8 cellular contexts compared by ENCODE assay signal in the genomic region with DNA sequence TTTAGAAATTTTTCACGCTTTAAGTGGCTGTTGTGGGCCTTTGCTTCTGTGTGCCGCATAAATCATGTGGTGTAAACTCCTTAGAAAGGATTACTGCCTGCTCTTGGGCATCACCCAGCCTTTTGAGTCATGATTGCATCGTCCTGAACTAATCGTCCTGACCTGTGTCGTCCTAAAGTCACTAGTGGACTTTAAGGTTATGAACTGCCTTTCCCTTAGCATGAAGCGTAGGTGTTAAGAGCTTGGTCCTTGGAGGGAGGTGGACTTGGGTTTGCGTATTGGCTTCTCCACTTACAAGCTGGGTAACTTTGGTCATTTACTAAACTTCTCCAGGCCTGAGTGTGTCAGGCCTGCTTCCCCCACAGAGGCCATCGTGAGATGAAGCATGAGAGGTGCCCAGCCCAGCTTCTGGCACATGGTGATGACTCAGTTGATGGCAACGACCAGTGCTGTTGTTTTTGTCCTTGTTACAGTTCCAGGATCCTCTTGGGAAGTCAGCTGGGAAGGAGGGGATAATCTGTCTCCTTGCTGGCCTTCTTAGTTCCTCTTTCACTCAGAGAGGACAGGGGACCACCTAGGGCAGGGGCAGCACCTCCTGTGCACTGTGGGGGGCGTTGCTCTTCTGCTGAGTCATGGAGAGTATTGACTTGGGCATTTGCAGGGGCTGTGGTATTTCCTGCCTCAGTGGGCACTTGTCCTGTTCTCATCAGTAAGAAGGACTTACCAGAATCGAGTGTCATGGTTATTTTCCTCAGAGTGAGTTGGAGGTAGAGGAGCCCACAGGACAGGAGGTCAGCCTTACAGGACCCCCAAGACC. TPM values are rescaled to one million over a fixed set of nuclear protein-coding genes. Genes with fewer than 3 reads are reported as not detected.
DNase-seq lines count a peak whose midpoint lies in the region; TF ChIP-seq lines count a peak whose summit lies in the region.

No MANE protein-coding gene starts in this region.

- H3K27me3 ChIP-seq in SJSA1 (replicated peaks) = no peaks in the 10 kb centered on the region

- DNase-seq in GM04504 (ENCODE audit: low read depth) (peak; percentile 79), SJSA1 (ENCODE audit: low read depth in 1 of 2, low spot score in 2 of 2) (peak; percentile 63 to 72), fibroblast of peridontal ligament (ENCODE audit: extremely low read depth) (peak; percentile 66), skeletal muscle cell (ENCODE audit: low read depth) (peak; percentile 28), NCI-H774 (lab: John Stamatoyannopoulos, UW) (no peak), DMS 273 (lab: John Stamatoyannopoulos, UW; ENCODE audit: unreplicated experiment) (no peak), NCI-H2171 (lab: John Stamatoyannopoulos, UW) (no peak), endothelial cell (ENCODE audit: low spot score) (no peak)

- peaks cover 22% of the 10 kb centered on the region for H3K4me1 Mint-ChIP-seq in endothelial cell (ENCODE audit: unreplicated experiment)

- H3K4me1 ChIP-seq in SJSA1 (replicated peaks) = peaks cover 38% of the 10 kb centered on the region

- no peak for TF ChIP-seq CTCF in endothelial cell (IDR thresholded peaks at IDR 0.05; ENCODE audit: unreplicated experiment)

- peaks cover 49% of the 10 kb centered on the region for H3K36me3 ChIP-seq in SJSA1

- H3K4me3 Mint-ChIP-seq in endothelial cell (ENCODE audit: unreplicated experiment) = no peak overlapping the region

- H3K27me3 Mint-ChIP-seq in endothelial cell (ENCODE audit: unreplicated experiment) = peaks cover 4% of the 10 kb centered on the region

- H3K4me3 ChIP-seq in SJSA1 (no peak overlapping the region), skeletal muscle cell (ENCODE audit: low read depth, low read length) (no peak overlapping the region)

- H3K27ac ChIP-seq in SJSA1 = peak overlapping the region; percentile 58

- peaks cover 31% of the 10 kb centered on the region for H3K36me3 Mint-ChIP-seq in endothelial cell (ENCODE audit: low read depth, unreplicated experiment)

- no peaks in the 10 kb centered on the region for H3K9me3 ChIP-seq in SJSA1 (replicated peaks)

- no peaks in the 10 kb centered on the region for H3K9me3 Mint-ChIP-seq in endothelial cell (ENCODE audit: unreplicated experiment)

- no peak overlapping the region for H3K27ac Mint-ChIP-seq in endothelial cell (ENCODE audit: unreplicated experiment)

RNA-seq across cellular contexts. Expression of a gene that starts 54.2 kb away (rescaled TPM):
- 31.5 and 44.6 TPM in 2 replicates for total RNA-seq in SJSA1 (2014; rRNA removed; shearing (Covaris generic))
- total RNA-seq in endothelial cell (ENCODE audit: unreplicated experiment) = 20.1 TPM

Comparison
In these comparisons a context has a peak if more than half of its experiments do, and no peak if none do; other contexts are left out.
1. DNase-seq: peak in GM04504 (single experiment), SJSA1 (2 of 2), fibroblast of peridontal ligament (single experiment) and skeletal muscle cell (single experiment); none in NCI-H774 (single experiment), DMS 273 (single experiment), NCI-H2171 (single experiment) and endothelial cell (single experiment).